ENCODE assay signal across 13 cellular contexts in the genomic region with DNA sequence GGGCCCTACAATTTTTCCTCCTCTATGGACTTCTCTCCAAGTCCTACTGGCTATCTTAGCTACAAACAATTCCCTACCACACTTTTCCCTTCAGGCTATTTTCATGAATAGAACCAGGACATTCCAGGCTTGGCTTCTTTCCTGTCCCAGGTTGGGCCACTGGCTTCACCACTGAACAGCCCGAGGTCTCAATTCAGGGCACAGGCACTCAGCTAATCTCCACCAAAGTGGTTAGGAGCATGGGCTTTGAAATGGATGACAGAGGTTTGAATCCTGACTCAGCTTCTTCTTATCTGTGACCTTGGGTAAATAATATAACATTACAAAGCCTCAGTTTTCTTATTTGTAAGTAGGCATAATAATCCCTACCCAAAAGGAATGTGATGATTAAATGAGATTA. TPM values are rescaled to one million over a fixed set of nuclear protein-coding genes. Genes with fewer than 3 reads are reported as not detected.
"Had no signal": no experiment of that assay in that cellular context is flagged by ENCODE, and none has a peak within 500 bp of the region (broad histone marks: within the 10 kb centered on the region; RNA-seq: fewer than 3 reads in every experiment).

No MANE protein-coding gene starts in this region.

- H3K27ac ChIP-seq: dorsolateral prefrontal cortex, esophagus squamous epithelium, foreskin keratinocyte, left lung, sigmoid colon, tibial nerve, vagina had no signal

- H3K27me3 Mint-ChIP-seq: stimulated activated naive B cell treated with anti-CD40 and anti-IgM and Interleukin-4, amounts not matched to agents 10 μg/mL and 1 μg/mL and 100 μg/mL, for 72 hours had no signal

- H3K36me3 Mint-ChIP-seq: stimulated activated naive B cell treated with anti-CD40 and anti-IgM and Interleukin-4, amounts not matched to agents 10 μg/mL and 1 μg/mL and 100 μg/mL, for 72 hours had no signal

- DNase-seq: activated CD4-positive, alpha-beta T cell treated with anti-CD3 and anti-CD28 coated beads for 48 hours; activated naive CD4-positive, alpha-beta T cell treated with anti-CD3 and anti-CD28 coated beads, Interleukin-2, amount 50 U/mL, for 16 hours; dorsolateral prefrontal cortex; esophagus squamous epithelium; foreskin keratinocyte; head of caudate nucleus; left lung; sigmoid colon; stimulated activated CD4-positive, alpha-beta T cell treated with anti-CD3 and anti-CD28 coated beads, Interleukin-2, amount 100 ng/mL, for 24 hours; stimulated activated naive B cell treated with anti-CD40 and anti-IgM and Interleukin-4, amounts not matched to agents 10 μg/mL and 1 μg/mL and 100 μg/mL, for 72 hours had no signal

- H3K9me3 ChIP-seq: esophagus squamous epithelium, left lung, sigmoid colon, tibial nerve, vagina had no signal

- H3K4me3 Mint-ChIP-seq: stimulated activated naive B cell treated with anti-CD40 and anti-IgM and Interleukin-4, amounts not matched to agents 10 μg/mL and 1 μg/mL and 100 μg/mL, for 72 hours had no signal

- ATAC-seq: foreskin keratinocyte; left lung; stimulated activated naive B cell treated with anti-CD40 and anti-IgM and Interleukin-4, amounts not matched to agents 10 μg/mL and 1 μg/mL and 100 μg/mL, for 72 hours had no signal

- H3K27me3 ChIP-seq: dorsolateral prefrontal cortex, esophagus squamous epithelium, foreskin keratinocyte, left lung, sigmoid colon, tibial nerve, vagina had no signal

- H3K4me1 ChIP-seq: foreskin keratinocyte, sigmoid colon, vagina had no signal

- H3K9me3 Mint-ChIP-seq: stimulated activated naive B cell treated with anti-CD40 and anti-IgM and Interleukin-4, amounts not matched to agents 10 μg/mL and 1 μg/mL and 100 μg/mL, for 72 hours had no signal

- H3K36me3 ChIP-seq: esophagus squamous epithelium, left lung, vagina had no signal

- H3K4me3 ChIP-seq: dorsolateral prefrontal cortex, esophagus squamous epithelium, left lung, sigmoid colon, tibial nerve, vagina had no signal

RNA-seq across cellular contexts. Expression of gene CTF1, which starts 58.5 kb away (rescaled TPM):
- polyA plus RNA-seq: neural cell had no signal
